ENCODE assay signal across 18 cellular contexts in the genomic region with DNA sequence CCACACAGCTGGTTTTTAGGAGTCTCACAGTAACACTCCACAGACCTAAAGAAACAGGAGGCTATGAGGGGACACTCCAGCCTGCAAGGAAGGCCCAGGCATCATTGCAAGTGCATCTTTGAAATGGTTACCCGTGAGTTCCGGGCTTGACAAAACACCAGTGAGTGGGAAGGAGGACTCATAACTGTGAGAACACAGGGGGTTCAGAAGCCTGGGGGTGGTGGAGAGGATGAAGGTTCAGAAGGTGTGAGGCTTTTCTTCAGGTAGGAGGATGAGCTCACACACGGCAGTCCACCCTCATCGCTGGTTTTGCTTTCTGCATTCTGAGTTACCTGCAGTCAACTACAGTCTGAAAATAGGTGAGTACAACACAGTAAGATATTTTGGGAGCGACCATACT. TPM values are rescaled to one million over a fixed set of nuclear protein-coding genes. Genes with fewer than 3 reads are reported as not detected.
DNase-seq lines count a peak whose midpoint lies in the region; TF ChIP-seq lines count a peak whose summit lies in the region.
"Had no signal": no experiment of that assay in that cellular context is flagged by ENCODE, and none has a peak within 500 bp of the region (broad histone marks: within the 10 kb centered on the region; RNA-seq: fewer than 3 reads in every experiment).

No MANE protein-coding gene starts in this region.

- no peaks in the 10 kb centered on the region for H3K27me3 Mint-ChIP-seq in activated T-helper 2 cell treated with anti-CD3 and anti-CD28 coated beads, Interferon-gamma antibody, Interleukin-2, Interleukin-4, amounts not matched to agents 10 μg/mL and 5 μg/mL and 100 μg/mL, durations not matched to agents 14 hours and 24 hours and 36 hours (ENCODE audit: low read depth)
- H3K27me3 Mint-ChIP-seq in stimulated activated naive CD8-positive, alpha-beta T cell treated with anti-CD3 and anti-CD28 coated beads, Interleukin-15, Interleukin-2, amounts not matched to agents 100 ng/mL and 50 ng/mL, for 24 hours, result peaks cover 4% of the 10 kb centered on the region
- peaks cover 26% of the 10 kb centered on the region for H3K27me3 Mint-ChIP-seq in osteocyte (ENCODE audit: unreplicated experiment)

- H3K9me3 Mint-ChIP-seq in activated T-helper 2 cell treated with anti-CD3 and anti-CD28 coated beads, Interferon-gamma antibody, Interleukin-2, Interleukin-4, amounts not matched to agents 10 μg/mL and 5 μg/mL and 100 μg/mL, durations not matched to agents 14 hours and 24 hours and 36 hours, result no peaks in the 10 kb centered on the region
- no peaks in the 10 kb centered on the region for H3K9me3 Mint-ChIP-seq in stimulated activated naive CD8-positive, alpha-beta T cell treated with anti-CD3 and anti-CD28 coated beads, Interleukin-15, Interleukin-2, amounts not matched to agents 100 ng/mL and 50 ng/mL, for 24 hours
- no peaks in the 10 kb centered on the region for H3K9me3 Mint-ChIP-seq in osteocyte (ENCODE audit: unreplicated experiment)
- H3K9me3 Mint-ChIP-seq: CD8-positive, alpha-beta memory T cell had no signal

- H3K27ac Mint-ChIP-seq in activated T-helper 2 cell treated with anti-CD3 and anti-CD28 coated beads, Interferon-gamma antibody, Interleukin-2, Interleukin-4, amounts not matched to agents 10 μg/mL and 5 μg/mL and 100 μg/mL, durations not matched to agents 14 hours and 24 hours and 36 hours, result peak overlapping the region; percentile 52
- H3K27ac Mint-ChIP-seq in stimulated activated naive CD8-positive, alpha-beta T cell treated with anti-CD3 and anti-CD28 coated beads, Interleukin-15, Interleukin-2, amounts not matched to agents 100 ng/mL and 50 ng/mL, for 24 hours, result peak overlapping the region; percentile 79
- no peak overlapping the region for H3K27ac Mint-ChIP-seq in osteocyte (ENCODE audit: unreplicated experiment)

- H3K4me1 Mint-ChIP-seq in activated T-helper 2 cell treated with anti-CD3 and anti-CD28 coated beads, Interferon-gamma antibody, Interleukin-2, Interleukin-4, amounts not matched to agents 10 μg/mL and 5 μg/mL and 100 μg/mL, durations not matched to agents 14 hours and 24 hours and 36 hours (ENCODE audit: low read depth), result peaks cover 17% of the 10 kb centered on the region
- H3K4me1 Mint-ChIP-seq in stimulated activated naive CD8-positive, alpha-beta T cell treated with anti-CD3 and anti-CD28 coated beads, Interleukin-15, Interleukin-2, amounts not matched to agents 100 ng/mL and 50 ng/mL, for 24 hours (ENCODE audit: low read depth), result peaks cover 20% of the 10 kb centered on the region
- no peaks in the 10 kb centered on the region for H3K4me1 Mint-ChIP-seq in osteocyte (ENCODE audit: unreplicated experiment)

- no peaks in the 10 kb centered on the region for H3K36me3 Mint-ChIP-seq in activated T-helper 2 cell treated with anti-CD3 and anti-CD28 coated beads, Interferon-gamma antibody, Interleukin-2, Interleukin-4, amounts not matched to agents 10 μg/mL and 5 μg/mL and 100 μg/mL, durations not matched to agents 14 hours and 24 hours and 36 hours (ENCODE audit: low read depth)
- H3K36me3 Mint-ChIP-seq in stimulated activated naive CD8-positive, alpha-beta T cell treated with anti-CD3 and anti-CD28 coated beads, Interleukin-15, Interleukin-2, amounts not matched to agents 100 ng/mL and 50 ng/mL, for 24 hours (ENCODE audit: low read depth), result no peaks in the 10 kb centered on the region
- H3K36me3 Mint-ChIP-seq in osteocyte (ENCODE audit: unreplicated experiment), result no peaks in the 10 kb centered on the region
- H3K36me3 Mint-ChIP-seq: CD8-positive, alpha-beta memory T cell had no signal

- intact Hi-C loops in activated T-helper 2 cell treated with anti-CD3 and anti-CD28 coated beads, Interferon-gamma antibody, Interleukin-2, Interleukin-4, amounts not matched to agents 10 μg/mL and 5 μg/mL and 100 μg/mL, durations not matched to agents 14 hours and 24 hours and 36 hours (cut with micrococcal nuclease), result loop anchor here (2.0 kb wide), 1 partner anchor 17 kb away; no protein-coding TSS in a partner anchor

- H3K4me3 Mint-ChIP-seq in activated T-helper 2 cell treated with anti-CD3 and anti-CD28 coated beads, Interferon-gamma antibody, Interleukin-2, Interleukin-4, amounts not matched to agents 10 μg/mL and 5 μg/mL and 100 μg/mL, durations not matched to agents 14 hours and 24 hours and 36 hours (ENCODE audit: low read depth), result no peak overlapping the region
- H3K4me3 Mint-ChIP-seq in stimulated activated naive CD8-positive, alpha-beta T cell treated with anti-CD3 and anti-CD28 coated beads, Interleukin-15, Interleukin-2, amounts not matched to agents 100 ng/mL and 50 ng/mL, for 24 hours, result no peak overlapping the region
- no peak overlapping the region for H3K4me3 Mint-ChIP-seq in osteocyte (ENCODE audit: unreplicated experiment)
- H3K4me3 Mint-ChIP-seq: CD8-positive, alpha-beta memory T cell had no signal

- DNase-seq in activated naive CD4-positive, alpha-beta T cell treated with Interleukin-2 at 50 U/mL for 16 hours, result peak; percentile 32
- no peak for DNase-seq in activated naive CD4-positive, alpha-beta T cell (lab: John Stamatoyannopoulos, UW)
- DNase-seq in activated T-helper 2 cell treated with anti-CD3 and anti-CD28 coated beads, Interferon-gamma antibody, Interleukin-2, Interleukin-4, amounts not matched to agents 10 μg/mL and 5 μg/mL and 100 μg/mL, durations not matched to agents 14 hours and 24 hours and 36 hours (ENCODE audit: low spot score), result no peak
- DNase-seq in stimulated activated CD4-positive, alpha-beta T cell treated with anti-CD3 and anti-CD28 coated beads, Interleukin-12 subunit alpha, Interleukin-12 subunit beta, amount 100 ng/mL, for 4 hours, result peak; percentile 10
- DNase-seq in osteocyte (ENCODE audit: extremely low spot score, unreplicated experiment) (no peak), DMS 273 (lab: John Stamatoyannopoulos, UW; ENCODE audit: unreplicated experiment) (no peak)
- DNase-seq: adrenal gland; brain microvascular endothelial cell; CD8-positive, alpha-beta memory T cell; colonic mucosa; DMS53; GF-D8; kidney glomerular epithelial cell; NCI-H1092 treated with DMSO at 0.1 percent for 48 hours; NCI-H1930; SK-N-SH; T-helper 9 cell had no signal

- TF ChIP-seq CTCF in osteocyte (IDR thresholded peaks at IDR 0.05), result no peak

RNA-seq across cellular contexts. Expression of a gene that starts 39.9 kb away (rescaled TPM):
- 0.94 and 1.2 TPM in 2 replicates for total RNA-seq in activated T-helper 2 cell treated with anti-CD3 and anti-CD28 coated beads, Interferon-gamma antibody, Interleukin-2, Interleukin-4, amounts not matched to agents 10 μg/mL and 5 μg/mL and 100 μg/mL, durations not matched to agents 14 hours and 24 hours and 36 hours
- 0.38 and 0.68 TPM in 2 replicates for total RNA-seq in osteocyte

Comparison
In these comparisons a context has a peak if more than half of its experiments do, and no peak if none do; other contexts are left out.
1. DNase-seq: peak in activated naive CD4-positive, alpha-beta T cell treated with Interleukin-2 at 50 U/mL for 16 hours (single experiment) and stimulated activated CD4-positive, alpha-beta T cell treated with anti-CD3 and anti-CD28 coated beads, Interleukin-12 subunit alpha, Interleukin-12 subunit beta, amount 100 ng/mL, for 4 hours (single experiment); none in activated naive CD4-positive, alpha-beta T cell (0 of 4), activated T-helper 2 cell treated with anti-CD3 and anti-CD28 coated beads, Interferon-gamma antibody, Interleukin-2, Interleukin-4, amounts not matched to agents 10 μg/mL and 5 μg/mL and 100 μg/mL, durations not matched to agents 14 hours and 24 hours and 36 hours (single experiment), osteocyte (single experiment) and DMS 273 (single experiment).